17 cellular contexts compared by ENCODE assay signal in genomic region chr2:127022817-127023216, GRCh38.
A peak's percentile ranks its signal among the peaks of the same experiment; 100 is the strongest.
DNase-seq lines count a peak whose midpoint lies in the region; TF ChIP-seq lines count a peak whose summit lies in the region.
"Had no signal": no experiment of that assay in that cellular context is flagged by ENCODE, and none has a peak within 500 bp of the region (broad histone marks: within the 10 kb centered on the region; RNA-seq: fewer than 3 reads in every experiment).

No MANE protein-coding gene starts in this region.

- H3K4me1 ChIP-seq in DOHH2 (ENCODE audit: control insufficient read depth, low read length) = no peaks in the 10 kb centered on the region

- DNase-seq in KBM-7 (peak; percentile 13), brain microvascular endothelial cell (no peak), osteocyte (ENCODE audit: extremely low spot score, unreplicated experiment) (peak; percentile 46), GM13976 (ENCODE audit: low spot score) (no peak), HFFc6 (no peak), HuH-7.5 (ENCODE audit: low spot score) (no peak)
- DNase-seq: ACHN; AML-193; Caco-2; CD4-positive, alpha-beta T cell; DMS153; DMS79; GF-D8; H9 had no signal

- H3K4me1 Mint-ChIP-seq in osteocyte (ENCODE audit: unreplicated experiment) = peaks cover 17% of the 10 kb centered on the region
- H3K4me1 Mint-ChIP-seq in HFFc6 (ENCODE audit: low read depth) = peaks cover 14% of the 10 kb centered on the region

- H3K9me3 Mint-ChIP-seq in osteocyte (ENCODE audit: unreplicated experiment) (no peaks in the 10 kb centered on the region), HFFc6 (no peaks in the 10 kb centered on the region)
- H3K9me3 Mint-ChIP-seq: CD4-positive, alpha-beta T cell had no signal

- no peaks in the 10 kb centered on the region for H3K9me3 ChIP-seq in DOHH2 (ENCODE audit: control insufficient read depth, insufficient read depth, low read length)
- H3K9me3 ChIP-seq: Caco-2 had no signal

- no peaks in the 10 kb centered on the region for H3K27me3 ChIP-seq in DOHH2 (ENCODE audit: control insufficient read depth, low read length)
- no peaks in the 10 kb centered on the region for H3K27me3 ChIP-seq in brain microvascular endothelial cell (replicated peaks)

- in situ Hi-C loops in KBM-7 (cut with MboI; ENCODE audit: low pct_unique_long_range_greater_than_20kb, low sequenced_read_pairs) (no loop called here), brain microvascular endothelial cell (cut with HindIII; ENCODE audit: low pct_ligation_motif_present, low sequenced_read_pairs) (no loop called here), GM13976 (cut with MboI; ENCODE audit: low sequenced_read_pairs, unreplicated experiment) (no loop called here)

- H3F3A ChIP-seq in DOHH2 (ENCODE audit: control insufficient read depth, insufficient read depth) = no peaks in the 10 kb centered on the region

- H3K27ac ChIP-seq in DOHH2 (ENCODE audit: low read depth, low read length) (no peak overlapping the region), brain microvascular endothelial cell (no peak overlapping the region)
- H3K27ac ChIP-seq: C4-2B had no signal

- H3K4me2 ChIP-seq in DOHH2 (ENCODE audit: low read length) = no peak overlapping the region

- H3K36me3 Mint-ChIP-seq in osteocyte (ENCODE audit: unreplicated experiment) (no peaks in the 10 kb centered on the region), HFFc6 (ENCODE audit: low read depth) (no peaks in the 10 kb centered on the region)

- H3K4me3 Mint-ChIP-seq in osteocyte (ENCODE audit: unreplicated experiment) (no peak overlapping the region), HFFc6 (no peak overlapping the region)
- H3K4me3 Mint-ChIP-seq: CD4-positive, alpha-beta T cell; H9 had no signal

- peaks cover 9% of the 10 kb centered on the region for H3K27me3 Mint-ChIP-seq in osteocyte (ENCODE audit: unreplicated experiment)
- peaks cover 23% of the 10 kb centered on the region for H3K27me3 Mint-ChIP-seq in HFFc6 (ENCODE audit: insufficient read depth)

- H3K36me3 ChIP-seq in DOHH2 (ENCODE audit: control insufficient read depth, low read length) = no peaks in the 10 kb centered on the region
- no peaks in the 10 kb centered on the region for H3K36me3 ChIP-seq in brain microvascular endothelial cell (replicated peaks)

- TF ChIP-seq CTCF in DOHH2 (IDR thresholded peaks at IDR 0.05; ENCODE audit: low read depth, low read length, poor library complexity, severe bottlenecking) (peak; percentile 13), brain microvascular endothelial cell (IDR thresholded peaks at IDR 0.05; ENCODE audit: low read depth, low read length, missing control alignments) (peak; percentile 5), osteocyte (IDR thresholded peaks at IDR 0.05) (no peak), GM13976 (IDR thresholded peaks at IDR 0.05; ENCODE audit: borderline replicate concordance, control extremely low read depth, extremely low read depth, insufficient read depth, missing control alignments) (no peak), HFFc6 (IDR thresholded peaks at IDR 0.05) (no peak; the same call in 1 of the 2 replicates)

- no peaks in the 10 kb centered on the region for H4K20me1 ChIP-seq in DOHH2 (ENCODE audit: control insufficient read depth, insufficient read depth, low read depth, low read length)

- H3K4me3 ChIP-seq in DOHH2 (ENCODE audit: low read length) (no peak overlapping the region), brain microvascular endothelial cell (ENCODE audit: low read depth, low read length) (no peak overlapping the region)
- H3K4me3 ChIP-seq: GM12878 had no signal

- no peaks in the 10 kb centered on the region for H3K79me2 ChIP-seq in DOHH2 (ENCODE audit: control insufficient read depth, low read length)

- no peaks in the 10 kb centered on the region for H3K9me2 ChIP-seq in DOHH2 (replicated peaks; ENCODE audit: control insufficient read depth, low read length)

- H3K27ac Mint-ChIP-seq in osteocyte (ENCODE audit: unreplicated experiment) (no peak overlapping the region), HFFc6 (no peak overlapping the region)
- H3K27ac Mint-ChIP-seq: CD4-positive, alpha-beta T cell; H9 had no signal

Comparison
In these comparisons a context has a peak if more than half of its experiments do, and no peak if none do; other contexts are left out.
1. CTCF ChIP-seq: peak in DOHH2 (single experiment) and brain microvascular endothelial cell (single experiment); none in osteocyte (single experiment), GM13976 (single experiment) and HFFc6 (single experiment).
2. DNase-seq: peak in KBM-7 (single experiment) and osteocyte (single experiment); none in brain microvascular endothelial cell (single experiment), GM13976 (single experiment), HFFc6 (single experiment) and HuH-7.5 (single experiment).